Comparison of ENCODE assay signal across 8 cellular contexts in the genomic region with DNA sequence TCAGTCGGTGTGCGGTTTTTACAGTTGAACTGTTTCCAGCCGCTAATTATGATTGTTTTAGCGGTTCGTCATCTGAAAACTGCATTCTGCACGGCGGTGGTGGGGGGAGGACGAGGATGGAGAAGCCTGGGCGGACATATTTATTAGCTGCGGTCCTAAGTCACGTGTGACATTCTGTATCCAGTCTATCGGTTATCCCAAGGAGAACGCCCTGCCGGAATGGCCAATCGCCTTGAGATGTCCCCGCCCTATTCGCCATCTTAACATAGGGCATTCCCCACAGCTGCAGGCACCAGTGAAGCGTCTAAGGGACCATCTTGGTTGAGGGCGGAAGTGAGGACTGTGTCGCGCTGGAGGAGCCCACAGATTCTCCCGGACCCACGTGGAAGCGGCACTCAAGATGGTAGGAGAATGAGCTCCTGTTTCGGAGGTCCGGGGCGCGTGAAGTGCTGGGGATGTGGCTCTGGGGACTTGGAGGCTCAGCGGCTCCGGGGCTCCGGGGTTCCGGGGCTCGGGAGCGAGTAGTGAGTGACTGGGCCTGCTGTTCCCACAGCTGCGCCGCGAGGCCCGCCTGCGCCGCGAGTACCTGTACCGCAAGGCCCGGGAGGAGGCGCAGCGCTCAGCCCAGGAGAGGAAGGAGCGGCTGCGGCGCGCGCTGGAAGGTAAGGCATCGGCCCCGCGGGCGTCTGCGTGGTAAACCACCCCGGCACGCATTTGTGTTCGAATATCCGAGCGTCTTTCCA. TPM values are rescaled to one million over a fixed set of nuclear protein-coding genes. Genes with fewer than 3 reads are reported as not detected.
A peak's percentile ranks its signal among the peaks of the same experiment; 100 is the strongest.
DNase-seq lines count a peak whose midpoint lies in the region; ATAC-seq and TF ChIP-seq lines count a peak whose summit lies in the region.

A gene with protein sequence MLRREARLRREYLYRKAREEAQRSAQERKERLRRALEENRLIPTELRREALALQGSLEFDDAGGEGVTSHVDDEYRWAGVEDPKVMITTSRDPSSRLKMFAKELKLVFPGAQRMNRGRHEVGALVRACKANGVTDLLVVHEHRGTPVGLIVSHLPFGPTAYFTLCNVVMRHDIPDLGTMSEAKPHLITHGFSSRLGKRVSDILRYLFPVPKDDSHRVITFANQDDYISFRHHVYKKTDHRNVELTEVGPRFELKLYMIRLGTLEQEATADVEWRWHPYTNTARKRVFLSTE (plus strand): TSS at position 365 of the 743 bp plus-strand sequence. CDS start 36 bp downstream, at position 401.

- peak within 1 kb of the TSS; percentile 99 for H3K4me2 ChIP-seq in OCI-LY7 (ENCODE audit: low read length)

- CTCF ChIA-PET in OCI-LY7 (lab: Charles Lee; ENCODE audit: unreplicated experiment) = interaction anchor here (0.5 to 1.8 kb wide), 8 partner anchors 9 to 749 kb away, joined by 3 to 6 read pairs (median 3); a partner anchor contains a TSS

- peaks cover 50% of the 10 kb centered on the region for H3K4me1 ChIP-seq in OCI-LY7 (ENCODE audit: insufficient read depth, low read length, poor library complexity, severe bottlenecking)
- H3K4me1 ChIP-seq in mucosa of descending colon (ENCODE audit: low read depth) = peaks cover 11% of the 10 kb centered on the region

- peak within 1 kb of the TSS; percentile 47 for H2AFZ ChIP-seq in OCI-LY7 (ENCODE audit: low read length)

- H3K36me3 ChIP-seq in OCI-LY7 (ENCODE audit: insufficient read depth, low read length) (peaks cover 80% of the 10 kb centered on the region), mucosa of descending colon (ENCODE audit: low read depth) (peaks cover 17% of the 10 kb centered on the region)

- H4K20me1 ChIP-seq in OCI-LY7 (ENCODE audit: insufficient read depth, low read length) = no peaks in the 10 kb centered on the region

- H3K4me3 ChIP-seq in OCI-LY7 (ENCODE audit: low read depth, low read length, poor library complexity, severe bottlenecking) (peak within 1 kb of the TSS; percentile 97), epithelial cell of esophagus (ENCODE audit: low read length) (peak within 1 kb of the TSS; percentile 62), mucosa of descending colon (peak within 1 kb of the TSS; percentile 56)

- no peaks in the 10 kb centered on the region for H3K9me2 ChIP-seq in OCI-LY7 (ENCODE audit: insufficient read depth, low read length)

- peaks cover 47% of the 10 kb centered on the region for H3K79me2 ChIP-seq in OCI-LY7 (ENCODE audit: insufficient read depth, low read depth, low read length)

- no TSS peak for BruUV-seq in OCI-LY7 (replicated peaks; lab: Mats Ljungman, UMichigan)

- peak; percentile 99 for DNase-seq in DMS 273 (lab: John Stamatoyannopoulos, UW; ENCODE audit: unreplicated experiment)
- DNase-seq in HuH-7.5 (ENCODE audit: low spot score) = peak; percentile 88
- DNase-seq in OCI-LY7 (ENCODE audit: low spot score) = peak; percentile 99
- peak; percentile 94 for DNase-seq in activated T-cell treated with anti-CD3 and anti-CD28 coated beads for 24 hours (ENCODE audit: low read depth)
- peak; percentile 100 for DNase-seq in epithelial cell of esophagus (ENCODE audit: low read depth)
- peak; percentile 94 to 98 (median 97) for DNase-seq in mucosa of descending colon
- DNase-seq in stimulated activated CD8-positive, alpha-beta memory T cell treated with anti-CD3 and anti-CD28 coated beads, Interleukin-4, amount 100 ng/mL, for 4 hours (ENCODE audit: low read depth in 2 of 2, low spot score in 1 of 2) = peak; percentile 88 to 93

- intact Hi-C loops in OCI-LY7 (cut with micrococcal nuclease; ENCODE audit: unreplicated experiment) = loop anchor here (1.0 to 2.0 kb wide), 3 partner anchors 30 to 160 kb away; a partner anchor contains a TSS
- intact Hi-C loops in mucosa of descending colon (cut with DNase I, micrococcal nuclease) = no loop called here

- H3K9me3 ChIP-seq in OCI-LY7 (ENCODE audit: low read length) (no peaks in the 10 kb centered on the region), mucosa of descending colon (no peaks in the 10 kb centered on the region)

- H3K27ac ChIP-seq in OCI-LY7 (ENCODE audit: low read depth, low read length, poor library complexity, severe bottlenecking) = peak within 1 kb of the TSS; percentile 96

- ATAC-seq in GM21515 (IDR thresholded peaks at IDR 0.05; ENCODE audit: unreplicated experiment) (peak; percentile 85), mucosa of descending colon (peak; percentile 93)

- POLR2A ChIA-PET in OCI-LY7 (lab: Charles Lee) = interaction anchor here (0.6 to 15.9 kb wide), 13 partner anchors 10 to 174 kb away, joined by 3 to 251 read pairs (median 6); a partner anchor contains a TSS

- TF ChIP-seq CTCF in OCI-LY7 (conservative IDR thresholded peaks at IDR 0.05; ENCODE audit: low read length) (peak; percentile 56), epithelial cell of esophagus (IDR thresholded peaks at IDR 0.05; ENCODE audit: insufficient read depth, low read depth, low read length, missing control alignments) (peak; percentile 28), mucosa of descending colon (IDR thresholded peaks at IDR 0.05) (peak; percentile 7)

RNA-seq across cellular contexts. Expression of the gene that starts here (rescaled TPM):
- total RNA-seq in OCI-LY7 (2014; rRNA removed; shearing (Covaris generic)) = 265 and 266 TPM in 2 replicates
- total RNA-seq in OCI-LY7 (2022) = 314 and 327 TPM in 2 replicates
- total RNA-seq in mucosa of descending colon = 10 to 100 TPM; 52.7 to 70.4 (median 56.0) TPM

Comparison
In these comparisons a context has a peak if more than half of its experiments do, and no peak if none do; other contexts are left out.
1. Peak in every context shown above with its lines: DNase-seq, ATAC-seq, H3K4me3 ChIP-seq and H3K27ac ChIP-seq.